1 cellular context compared by ENCODE assay signal in the genomic region with DNA sequence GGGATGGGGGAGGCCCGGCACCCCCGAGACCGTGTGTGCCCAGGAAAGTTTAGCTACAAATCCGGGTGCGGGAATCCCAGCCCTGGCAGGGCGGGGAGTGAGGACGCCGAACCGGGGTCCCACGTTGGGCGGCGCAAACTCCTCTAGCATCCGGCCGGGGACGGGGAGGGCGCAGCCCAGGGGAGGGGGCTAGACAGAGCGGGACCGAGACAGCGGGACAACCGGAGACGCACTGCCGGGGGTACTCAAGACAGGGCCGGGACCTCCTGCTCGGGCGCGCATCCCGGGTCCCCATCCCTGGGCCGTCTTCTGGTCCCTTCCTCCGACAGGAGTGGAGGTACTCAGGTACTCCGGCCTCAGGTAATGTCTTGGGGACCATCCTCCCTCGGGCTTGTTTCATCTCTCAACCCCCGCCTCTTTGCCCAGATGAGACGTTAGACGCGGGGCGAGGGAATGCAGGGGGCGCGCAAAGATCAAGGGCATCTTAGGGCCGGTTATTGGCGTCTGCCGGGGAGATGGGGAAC.
TF ChIP-seq lines count a peak whose summit lies in the region.

No MANE protein-coding gene starts in this region.

TF ChIP-seq in H1, 55 proteins besides CTCF, POLR2A, EP300 and RAD21:
- TF ChIP-seq CHD7 (IDR thresholded peaks at IDR 0.05; ENCODE audit: insufficient replicate concordance, low read length) (no peak), SP2 (IDR thresholded peaks at IDR 0.05; ENCODE audit: low read length) (no peak), KDM4A (IDR thresholded peaks at IDR 0.05; ENCODE audit: low read depth, low read length, severe bottlenecking) (peak; percentile 35), NRF1 (IDR thresholded peaks at IDR 0.05; ENCODE audit: low read depth, low read length) (no peak), HDAC6 (IDR thresholded peaks at IDR 0.05; ENCODE audit: low read depth, low read length) (no peak), TEAD4 (IDR thresholded peaks at IDR 0.05; ENCODE audit: low read depth, low read length) (no peak), CBX8 (IDR thresholded peaks at IDR 0.05; ENCODE audit: borderline replicate concordance, low read depth, low read length) (no peak), CREB1 (IDR thresholded peaks at IDR 0.05) (0 out of 2 replicates have a peak, but pooled peaks have one; percentile 4), CEBPB (IDR thresholded peaks at IDR 0.05; ENCODE audit: low read depth, low read length) (no peak), HDAC2 (IDR thresholded peaks at IDR 0.05; ENCODE audit: borderline replicate concordance in 1 of 2, low read depth in 2 of 2, low read length in 2 of 2) (0 out of 4 replicates have a peak, but pooled peaks of 1 of the 2 experiments have one; percentile 27)
